ENCODE assay signal across 8 cellular contexts in genomic region chr6:16432075-16433032, GRCh38.
A peak's percentile ranks its signal among the peaks of the same experiment; 100 is the strongest.
DNase-seq lines count a peak whose midpoint lies in the region; ATAC-seq and TF ChIP-seq lines count a peak whose summit lies in the region.
"Had no signal": no experiment of that assay in that cellular context is flagged by ENCODE, and none has a peak within 500 bp of the region (broad histone marks: within the 10 kb centered on the region; RNA-seq: fewer than 3 reads in every experiment).

No MANE protein-coding gene starts in this region.

- ATAC-seq in GM18867 (IDR thresholded peaks at IDR 0.05; ENCODE audit: unreplicated experiment) (peak; percentile 80), GM21576 (IDR thresholded peaks at IDR 0.05; ENCODE audit: unreplicated experiment) (no peak)
- ATAC-seq: psoas muscle had no signal

- no peaks in the 10 kb centered on the region for H3K79me2 ChIP-seq in osteoblast (ENCODE audit: insufficient read depth, low read length)

- DNase-seq in osteoblast (ENCODE audit: insufficient read length, low spot score, missing footprints) (peak; percentile 75), suprapubic skin (ENCODE audit: low spot score in 2 of 2) (no peak), endothelial cell (ENCODE audit: low spot score) (no peak)
- DNase-seq: psoas muscle had no signal

- H3K27ac ChIP-seq in HEK293 (ENCODE audit: extremely low read depth, low read depth, low read length), result no peak overlapping the region
- H3K27ac ChIP-seq in osteoblast (ENCODE audit: low read depth, low read length), result no peak overlapping the region
- no peak overlapping the region for H3K27ac ChIP-seq in suprapubic skin
- H3K27ac ChIP-seq: psoas muscle had no signal

- H3K9me3 Mint-ChIP-seq in T-helper 1 cell treated with Interleukin-12 subunit alpha and Interleukin-12 subunit beta and Interleukin-4 antibody, amounts not matched to agents 30 μg/mL and 1 μg/mL, for 36 hours, result peaks cover 6% of the 10 kb centered on the region
- H3K9me3 Mint-ChIP-seq in endothelial cell (ENCODE audit: unreplicated experiment), result no peaks in the 10 kb centered on the region

- H3K4me1 Mint-ChIP-seq in T-helper 1 cell treated with Interleukin-12 subunit alpha and Interleukin-12 subunit beta and Interleukin-4 antibody, amounts not matched to agents 30 μg/mL and 1 μg/mL, for 36 hours (ENCODE audit: low read depth), result peaks cover 48% of the 10 kb centered on the region
- H3K4me1 Mint-ChIP-seq in endothelial cell (ENCODE audit: unreplicated experiment), result no peaks in the 10 kb centered on the region

- TF ChIP-seq CTCF in HEK293 (tag by site-specific recombination; IDR thresholded peaks at IDR 0.05), result no peak
- no peak for TF ChIP-seq CTCF in osteoblast (IDR thresholded peaks at IDR 0.05; ENCODE audit: extremely low read depth, low read depth, low read length)
- TF ChIP-seq CTCF in suprapubic skin (IDR thresholded peaks at IDR 0.05), result no peak
- no peak for TF ChIP-seq CTCF in endothelial cell (IDR thresholded peaks at IDR 0.05; ENCODE audit: unreplicated experiment)

- H3K27ac Mint-ChIP-seq in T-helper 1 cell treated with Interleukin-12 subunit alpha and Interleukin-12 subunit beta and Interleukin-4 antibody, amounts not matched to agents 30 μg/mL and 1 μg/mL, for 36 hours, result peak overlapping the region; percentile 2
- no peak overlapping the region for H3K27ac Mint-ChIP-seq in endothelial cell (ENCODE audit: unreplicated experiment)

- H3K9me3 ChIP-seq in HEK293 (ENCODE audit: control insufficient read depth, insufficient read depth, low read depth, low read length), result no peaks in the 10 kb centered on the region
- H3K9me3 ChIP-seq in osteoblast (ENCODE audit: low read depth, low read length), result no peaks in the 10 kb centered on the region
- H3K9me3 ChIP-seq in suprapubic skin, result no peaks in the 10 kb centered on the region
- H3K9me3 ChIP-seq: psoas muscle had no signal

- WGBS in suprapubic skin, result 67% methylated on average over 6 of the region's 6 CpGs

- no peak for TF ChIP-seq EP300 in suprapubic skin (IDR thresholded peaks at IDR 0.05)

- peaks cover 22% of the 10 kb centered on the region for H3K4me1 ChIP-seq in HEK293 (ENCODE audit: control insufficient read depth, insufficient read depth, low read length)
- H3K4me1 ChIP-seq in osteoblast (ENCODE audit: insufficient read depth, low read length), result peaks cover 4% of the 10 kb centered on the region
- peaks cover 21% of the 10 kb centered on the region for H3K4me1 ChIP-seq in suprapubic skin

- CTCF ChIA-PET in HEK293 (lab: Yijun Ruan, JAX), result interaction anchor here (1.0 to 1.4 kb wide), 2 partner anchors 23 kb away, joined by 4 to 5 read pairs; no protein-coding TSS in a partner anchor

- no peaks in the 10 kb centered on the region for H3K27me3 ChIP-seq in osteoblast (ENCODE audit: insufficient read depth, low read length)
- no peaks in the 10 kb centered on the region for H3K27me3 ChIP-seq in suprapubic skin

- H3K4me3 ChIP-seq in HEK293 (ENCODE audit: low read depth, low read length) (no peak overlapping the region), osteoblast (ENCODE audit: insufficient read depth, low read length) (no peak overlapping the region), suprapubic skin (no peak overlapping the region)
- H3K4me3 ChIP-seq: psoas muscle had no signal

- H3K36me3 ChIP-seq in HEK293 (ENCODE audit: control insufficient read depth in 2 of 2, insufficient read depth in 1 of 2, low read length in 2 of 2) (no peaks in the 10 kb centered on the region), osteoblast (ENCODE audit: insufficient read depth, low read length) (no peaks in the 10 kb centered on the region), suprapubic skin (no peaks in the 10 kb centered on the region)

- H2AFZ ChIP-seq in osteoblast (ENCODE audit: low read length), result no peak overlapping the region

- no peak for TF ChIP-seq POLR2A in suprapubic skin (IDR thresholded peaks at IDR 0.05)

- H3K27me3 Mint-ChIP-seq in T-helper 1 cell treated with Interleukin-12 subunit alpha and Interleukin-12 subunit beta and Interleukin-4 antibody, amounts not matched to agents 30 μg/mL and 1 μg/mL, for 36 hours (ENCODE audit: low read depth), result no peaks in the 10 kb centered on the region
- H3K27me3 Mint-ChIP-seq in endothelial cell (ENCODE audit: unreplicated experiment), result no peaks in the 10 kb centered on the region

- peaks cover 46% of the 10 kb centered on the region for H3K36me3 Mint-ChIP-seq in T-helper 1 cell treated with Interleukin-12 subunit alpha and Interleukin-12 subunit beta and Interleukin-4 antibody, amounts not matched to agents 30 μg/mL and 1 μg/mL, for 36 hours (ENCODE audit: low read depth)
- H3K36me3 Mint-ChIP-seq in endothelial cell (ENCODE audit: low read depth, unreplicated experiment), result no peaks in the 10 kb centered on the region

- no peak overlapping the region for H3K4me3 Mint-ChIP-seq in T-helper 1 cell treated with Interleukin-12 subunit alpha and Interleukin-12 subunit beta and Interleukin-4 antibody, amounts not matched to agents 30 μg/mL and 1 μg/mL, for 36 hours
- H3K4me3 Mint-ChIP-seq in endothelial cell (ENCODE audit: unreplicated experiment), result no peak overlapping the region

- no peak overlapping the region for H3K4me2 ChIP-seq in osteoblast (ENCODE audit: insufficient read depth, low read length)

- POLR2A ChIA-PET in HEK293 (lab: Yijun Ruan, JAX), result no interaction called here

- no peaks in the 10 kb centered on the region for H4K20me1 ChIP-seq in osteoblast (ENCODE audit: insufficient read depth, low read length)

TF ChIP-seq in HEK293, 187 proteins besides CTCF, POLR2A, EP300 and RAD21:
- TF ChIP-seq ZBTB44 (tag by site-specific recombination; IDR thresholded peaks at IDR 0.05) (peak; percentile 68; the same call in 1 of the 2 replicates), ZNF621 (tag by site-specific recombination; IDR thresholded peaks at IDR 0.05) (no peak), ZNF654 (tag by site-specific recombination; IDR thresholded peaks at IDR 0.05; ENCODE audit: low read depth) (no peak), ZNF354C (tag by site-specific recombination; IDR thresholded peaks at IDR 0.05; ENCODE audit: borderline replicate concordance, low read depth) (no peak)
